1 cellular context compared by ENCODE assay signal in the genomic region with DNA sequence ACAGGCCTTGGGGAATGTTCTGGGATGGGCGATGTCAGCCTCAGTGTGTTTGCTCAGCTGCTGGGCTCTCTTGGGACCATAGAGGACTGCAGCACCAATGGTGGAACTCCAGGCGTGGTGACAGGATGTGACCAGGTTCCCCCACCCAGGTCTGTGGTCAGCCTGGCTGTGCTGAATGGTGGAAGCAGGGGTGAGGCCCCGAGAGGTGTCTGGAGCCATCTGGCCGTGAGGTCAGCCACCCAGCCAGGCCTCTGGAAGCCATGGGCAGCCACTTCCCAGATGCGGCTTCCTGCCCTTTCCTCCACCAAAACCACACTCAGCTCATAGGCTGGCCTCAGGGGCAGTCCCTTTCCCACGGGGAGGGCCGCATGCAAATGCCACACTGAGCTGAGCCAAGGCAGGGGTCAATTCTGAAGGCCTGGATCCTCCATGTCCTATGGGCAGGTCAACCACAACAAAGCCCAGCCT.
TF ChIP-seq lines count a peak whose summit lies in the region.

No MANE protein-coding gene starts in this region.

TF ChIP-seq in K562, 482 proteins besides CTCF, POLR2A, EP300 and RAD21:
- TF ChIP-seq POLR2G (IDR thresholded peaks at IDR 0.05; ENCODE audit: low read depth, low read length) (0 out of 2 replicates have a peak, but pooled peaks have one; percentile 22), SOX6 (IDR thresholded peaks at IDR 0.05) (no peak)
- TF ChIP-seq, protein P1, sequence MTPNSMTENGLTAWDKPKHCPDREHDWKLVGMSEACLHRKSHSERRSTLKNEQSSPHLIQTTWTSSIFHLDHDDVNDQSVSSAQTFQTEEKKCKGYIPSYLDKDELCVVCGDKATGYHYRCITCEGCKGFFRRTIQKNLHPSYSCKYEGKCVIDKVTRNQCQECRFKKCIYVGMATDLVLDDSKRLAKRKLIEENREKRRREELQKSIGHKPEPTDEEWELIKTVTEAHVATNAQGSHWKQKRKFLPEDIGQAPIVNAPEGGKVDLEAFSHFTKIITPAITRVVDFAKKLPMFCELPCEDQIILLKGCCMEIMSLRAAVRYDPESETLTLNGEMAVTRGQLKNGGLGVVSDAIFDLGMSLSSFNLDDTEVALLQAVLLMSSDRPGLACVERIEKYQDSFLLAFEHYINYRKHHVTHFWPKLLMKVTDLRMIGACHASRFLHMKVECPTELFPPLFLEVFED (CRISPR knock-in tag; conservative IDR thresholded peaks at IDR 0.05) = no peak
